ENCODE assay signal across 1 cellular context in the genomic region with DNA sequence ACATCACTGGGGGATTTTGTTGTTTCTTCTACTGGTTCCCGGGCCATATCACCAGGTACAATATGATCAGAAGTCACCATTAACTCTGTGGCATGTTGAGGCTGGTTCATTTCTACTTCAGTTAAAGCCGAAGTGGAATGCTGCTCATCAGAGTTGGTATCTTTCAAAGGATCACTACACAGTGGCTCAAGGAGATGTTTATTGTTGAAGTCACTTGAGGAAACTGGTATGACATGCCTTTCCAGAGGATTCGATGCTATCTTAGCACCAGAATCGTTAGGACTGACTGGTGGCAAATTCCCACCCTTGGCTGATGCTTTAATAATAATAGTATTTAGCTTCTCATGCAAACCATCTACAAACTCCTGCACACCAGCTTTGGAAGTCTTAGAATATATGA.
TF ChIP-seq lines count a peak whose summit lies in the region.

No MANE protein-coding gene starts in this region.

TF ChIP-seq in HCT116, 20 proteins besides CTCF, POLR2A, EP300 and RAD21 (continued from another document):
- TF ChIP-seq REST (IDR thresholded peaks at IDR 0.05; ENCODE audit: low read depth): no peak
- no peak for TF ChIP-seq MAX (IDR thresholded peaks at IDR 0.05)
- TF ChIP-seq SRF (IDR thresholded peaks at IDR 0.05; ENCODE audit: low read depth): no peak
